ENCODE assay signal across 8 cellular contexts in genomic region chr3:133487920-133488540, GRCh38.
DNase-seq lines count a peak whose midpoint lies in the region; ATAC-seq, FAIRE-seq and TF ChIP-seq lines count a peak whose summit lies in the region.

No MANE protein-coding gene starts in this region.

- H3K4me1 ChIP-seq in GM12878 (ENCODE audit: control insufficient read depth, insufficient read depth, low read length): peaks cover 48% of the 10 kb centered on the region

- H3K4me1 Mint-ChIP-seq in naive B cell: peaks cover 27 to 52% (median 41%) of the 10 kb centered on the region in 3 donors

- H3K9ac ChIP-seq in GM12878 (ENCODE audit: control insufficient read depth, insufficient read depth, low read length): no peak overlapping the region

- FAIRE-seq in GM12878 (lab: Jason Lieb, UNC): no peak

- in situ Hi-C loops in GM12878 (cut with MboI): loop anchor here (5.0 kb wide), 1 partner anchor 84 kb away; the partner anchor contains the start of gene CDV3

- CTCF ChIA-PET in GM12878 (lab: Yijun Ruan, JAX): interaction anchor here (0.6 to 9.7 kb wide), 12 partner anchors 8 to 330 kb away, joined by 3 to 86 read pairs (median 6); no protein-coding TSS in a partner anchor

- BruUV-seq in GM12878 (replicated peaks; lab: Mats Ljungman, UMichigan): no TSS peak

- H3K36me3 Mint-ChIP-seq in naive B cell: peaks cover 3 to 6% of the 10 kb centered on the region in 2 donors

- H3K9me3 ChIP-seq in GM12878 (replicated peaks; ENCODE audit: control insufficient read depth, insufficient read depth, low read length): peaks cover 11% of the 10 kb centered on the region

- no peaks in the 10 kb centered on the region for H4K20me1 ChIP-seq in GM12878 (ENCODE audit: control insufficient read depth, insufficient read depth)

- no peak for TF ChIP-seq EP300 in GM12878 (IDR thresholded peaks at IDR 0.05; ENCODE audit: borderline replicate concordance in 1 of 2, control insufficient read depth in 1 of 2, low read depth in 2 of 2, low read length in 2 of 2)

- TF ChIP-seq CTCF in GM12878 (IDR thresholded peaks at IDR 0.05 in 2 of 3, conservative IDR thresholded peaks at IDR 0.05 in 1 of 3; ENCODE audit: control insufficient read depth in 2 of 3, extremely low read depth in 1 of 3, insufficient read depth in 1 of 3, low read depth in 3 of 3, low read length in 3 of 3): peak; percentile 26 to 36 (median 35); a peak in 3 of 6 replicates

- 29% methylated on average over 1 of the region's 1 CpG for WGBS in GM12878 (ENCODE audit: insufficient coverage, insufficient replicate concordance, low lambda C conversion rate, missing lambda C conversion rate)

- no peak overlapping the region for H2AFZ ChIP-seq in GM12878 (ENCODE audit: control insufficient read depth, low read depth, low read length)

- intact Hi-C loops in GM12878 (cut with micrococcal nuclease; ENCODE audit: unreplicated experiment): no loop called here

- peak overlapping the region in 2 of 6 donors; percentile 43 to 88 for H3K27ac Mint-ChIP-seq in naive B cell

- RAD21 ChIA-PET in GM12878 (lab: Charles Lee; ENCODE audit: unreplicated experiment): interaction anchor here (0.8 to 4.3 kb wide), 3 partner anchors 8 to 88 kb away, joined by 3 to 33 read pairs (median 10); no protein-coding TSS in a partner anchor

- no peak overlapping the region for H3K4me3 Mint-ChIP-seq in naive B cell

- peak; percentile 57 for TF ChIP-seq RAD21 in GM12878 (IDR thresholded peaks at IDR 0.05; ENCODE audit: insufficient read depth, low read depth, low read length)

- peak overlapping the region; percentile 93; the same call in 1 of the 2 replicates for H3K4me2 ChIP-seq in GM12878 (ENCODE audit: control insufficient read depth, insufficient read depth)

- peaks cover 15% of the 10 kb centered on the region for H3K79me2 ChIP-seq in GM12878 (ENCODE audit: control insufficient read depth, insufficient read depth, low read length)

- ATAC-seq in GM12878 (no peak), naive B cell (ENCODE audit: low read depth in 2 of 2) (peak in 1 of 2 donors; percentile 26), HG03135 (IDR thresholded peaks at IDR 0.05; ENCODE audit: unreplicated experiment) (no peak)

- no peak overlapping the region; the same call in 1 of the 2 replicates for H3K4me3 ChIP-seq in GM12878

- SMC1A ChIA-PET in GM12878 (lab: Charles Lee; ENCODE audit: uncharacterized antibody, unreplicated experiment): interaction anchor here (0.6 to 5.7 kb wide), 12 partner anchors 10 to 159 kb away, joined by 3 to 76 read pairs (median 12); partner anchors contain the start of gene CDV3

- no peaks in the 10 kb centered on the region; a peak in 1 of 4 replicates for H3K36me3 ChIP-seq in GM12878 (ENCODE audit: control insufficient read depth in 2 of 2, insufficient read depth in 2 of 2, low read length in 1 of 2)

- no peaks in the 10 kb centered on the region for H3K27me3 Mint-ChIP-seq in naive B cell

- peaks cover 0 to 5% (median 4%) of the 10 kb centered on the region in 7 donors for H3K9me3 Mint-ChIP-seq in naive B cell

- DNase-seq in EL (peak; percentile 56), SKM-1 treated with dmso at 0.1 percent for 144 hours (lab: John Stamatoyannopoulos, UW; ENCODE audit: unreplicated experiment) (peak; percentile 35), GM12878 (ENCODE audit: low read depth, low spot score) (no peak), naive B cell (peak; percentile 44), LoVo (ENCODE audit: low spot score) (no peak), germinal center (ENCODE audit: low spot score) (no peak), GM19240 (ENCODE audit: insufficient read length, low spot score) (no peak)

- H3K27ac ChIP-seq in GM12878 (ENCODE audit: control insufficient read depth, insufficient read depth): no peak overlapping the region

- TF ChIP-seq POLR2A in GM12878 (IDR thresholded peaks at IDR 0.05; ENCODE audit: low read depth, low read length): no peak

- POLR2A ChIA-PET in GM12878 (lab: Charles Lee): no interaction called here

- no peaks in the 10 kb centered on the region for H3K27me3 ChIP-seq in GM12878 (replicated peaks in 1 of 2; ENCODE audit: control insufficient read depth in 2 of 2, insufficient read depth in 2 of 2, low read length in 1 of 2)

TF ChIP-seq in GM12878, 131 proteins besides CTCF, POLR2A, EP300 and RAD21:
- TF ChIP-seq CUX1 (IDR thresholded peaks at IDR 0.05; ENCODE audit: insufficient replicate concordance, low read depth, low read length) (no peak), JUNB (IDR thresholded peaks at IDR 0.05) (0 out of 2 replicates have a peak, but pooled peaks have one; percentile 29)

Comparison
In these comparisons a context has a peak if more than half of its experiments do, and no peak if none do; other contexts are left out.
1. DNase-seq: peak in EL (single experiment), SKM-1 treated with dmso at 0.1 percent for 144 hours (single experiment) and naive B cell (single experiment); none in GM12878 (single experiment), LoVo (single experiment), germinal center (single experiment) and GM19240 (single experiment).